Comparison of ENCODE assay signal across 29 cellular contexts in genomic region chr20:11210611-11211010, GRCh38.
"Had no signal": no experiment of that assay in that cellular context is flagged by ENCODE, and none has a peak within 500 bp of the region (broad histone marks: within the 10 kb centered on the region; RNA-seq: fewer than 3 reads in every experiment).

No MANE protein-coding gene starts in this region.

- H3K4me2 ChIP-seq: hepatocyte had no signal

- H3K27ac Mint-ChIP-seq: dendritic cell treated with granulocyte-macrophage colony-stimulating factor and Interleukin-4, amounts not matched to agents 40 ng/mL and 50 ng/mL, for 4 days; endodermal cell; memory B cell; naive B cell; natural killer cell treated with Interleukin-12 subunit alpha and Interleukin-12 subunit beta and Interleukin-15 and Interleukin-18, amount 100 ng/mL, for 72 hours; progenitor cell of endocrine pancreas; stimulated activated naive B cell treated with anti-CD40 and anti-IgM and Interleukin-4, amounts not matched to agents 10 μg/mL and 1 μg/mL and 100 μg/mL, for 72 hours; stimulated activated naive CD8-positive, alpha-beta T cell treated with anti-CD3 and anti-CD28 coated beads, Interleukin-15, Interleukin-2, amounts not matched to agents 100 ng/mL and 50 ng/mL, for 24 hours had no signal

- H3K4me1 ChIP-seq: colonic mucosa, upper lobe of right lung, uterus had no signal

- ATAC-seq: esophagus mucosa; gastrocnemius medialis; heart left ventricle; left lobe of liver; natural killer cell treated with Interleukin-12 subunit alpha and Interleukin-12 subunit beta and Interleukin-15 and Interleukin-18, amount 100 ng/mL, for 72 hours; pancreas; sciatic nerve; stimulated activated naive B cell treated with anti-CD40 and anti-IgM and Interleukin-4, amounts not matched to agents 10 μg/mL and 1 μg/mL and 100 μg/mL, for 72 hours; upper lobe of right lung had no signal

- H3K4me3 ChIP-seq: colonic mucosa, gastrocnemius medialis, heart left ventricle, hepatocyte, lung, pancreas, spleen, thoracic aorta, tibial nerve, upper lobe of right lung, uterus had no signal

- H3K79me2 ChIP-seq: hepatocyte had no signal

- H3K27me3 Mint-ChIP-seq: memory B cell had no signal

- H3K36me3 Mint-ChIP-seq: memory B cell; naive B cell; natural killer cell treated with Interleukin-12 subunit alpha and Interleukin-12 subunit beta and Interleukin-15 and Interleukin-18, amount 100 ng/mL, for 72 hours; stimulated activated naive B cell treated with anti-CD40 and anti-IgM and Interleukin-4, amounts not matched to agents 10 μg/mL and 1 μg/mL and 100 μg/mL, for 72 hours had no signal

- H3K27ac ChIP-seq: colonic mucosa, epithelial cell of prostate, gastrocnemius medialis, heart left ventricle, hepatocyte, neutrophil, pancreas, spleen, thoracic aorta, tibial nerve, upper lobe of right lung, uterus had no signal

- H3K9me3 Mint-ChIP-seq: dendritic cell treated with granulocyte-macrophage colony-stimulating factor and Interleukin-4, amounts not matched to agents 40 ng/mL and 50 ng/mL, for 4 days; endodermal cell; naive B cell; natural killer cell treated with Interleukin-12 subunit alpha and Interleukin-12 subunit beta and Interleukin-15 and Interleukin-18, amount 100 ng/mL, for 72 hours; neural crest cell; stimulated activated naive B cell treated with anti-CD40 and anti-IgM and Interleukin-4, amounts not matched to agents 10 μg/mL and 1 μg/mL and 100 μg/mL, for 72 hours; stimulated activated naive CD8-positive, alpha-beta T cell treated with anti-CD3 and anti-CD28 coated beads, Interleukin-15, Interleukin-2, amounts not matched to agents 100 ng/mL and 50 ng/mL, for 24 hours had no signal

- H3K36me3 ChIP-seq: colonic mucosa, gastrocnemius medialis, heart left ventricle, neutrophil, pancreas, spleen, thoracic aorta, tibial nerve, upper lobe of right lung, uterus had no signal

- H3K27me3 ChIP-seq: colonic mucosa, gastrocnemius medialis, heart left ventricle, hepatocyte, pancreas, spleen, tibial nerve, upper lobe of right lung, uterus had no signal

- DNase-seq: colonic mucosa; effector CD8-positive, alpha-beta T cell; endodermal cell; foreskin fibroblast; gastrocnemius medialis; heart left ventricle; kidney; naive B cell; pancreas; spleen; stimulated activated CD4-positive, alpha-beta T cell treated with anti-CD3 and anti-CD28 coated beads, Interleukin-2, amount 100 ng/mL, for 48 hours; stimulated activated naive B cell treated with anti-CD40 and anti-IgM and Interleukin-4, amounts not matched to agents 10 μg/mL and 1 μg/mL and 100 μg/mL, for 72 hours; upper lobe of right lung; uterus had no signal

- H3K4me1 Mint-ChIP-seq: memory B cell, naive B cell had no signal

- H2AFZ ChIP-seq: hepatocyte had no signal

- H3K9me3 ChIP-seq: colonic mucosa, gastrocnemius medialis, heart left ventricle, neutrophil, pancreas, spleen, thoracic aorta, tibial nerve, upper lobe of right lung, uterus had no signal

- H3K4me3 Mint-ChIP-seq: dendritic cell treated with granulocyte-macrophage colony-stimulating factor and Interleukin-4, amounts not matched to agents 40 ng/mL and 50 ng/mL, for 4 days; endodermal cell; memory B cell; naive B cell; natural killer cell treated with Interleukin-12 subunit alpha and Interleukin-12 subunit beta and Interleukin-15 and Interleukin-18, amount 100 ng/mL, for 72 hours; neural crest cell; stimulated activated naive B cell treated with anti-CD40 and anti-IgM and Interleukin-4, amounts not matched to agents 10 μg/mL and 1 μg/mL and 100 μg/mL, for 72 hours; stimulated activated naive CD8-positive, alpha-beta T cell treated with anti-CD3 and anti-CD28 coated beads, Interleukin-15, Interleukin-2, amounts not matched to agents 100 ng/mL and 50 ng/mL, for 24 hours had no signal
